In the genomic region with DNA sequence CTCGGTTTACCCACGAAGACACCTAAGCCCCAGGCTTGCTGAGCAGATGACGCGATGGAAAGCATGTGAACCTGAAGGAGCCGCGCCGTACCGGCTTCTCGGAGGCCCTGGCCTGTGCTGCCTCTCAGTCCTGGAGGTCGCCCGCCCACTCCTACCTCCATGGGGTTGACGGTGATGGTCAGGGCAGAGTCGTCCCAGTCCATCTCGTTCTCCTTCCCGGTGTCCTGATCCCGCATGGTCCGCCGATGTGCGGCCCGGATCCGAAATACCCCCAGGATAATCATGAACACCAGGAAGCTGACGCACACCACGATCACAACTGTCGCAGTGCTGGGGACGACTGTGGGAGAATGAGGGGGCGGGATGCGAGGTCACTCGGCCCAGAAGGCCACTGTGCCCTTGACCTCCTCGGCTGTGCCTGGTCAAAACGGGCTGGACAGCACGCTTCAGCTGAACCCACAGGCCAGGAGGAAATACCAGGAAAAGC, we compare ENCODE assay signal across 21 cellular contexts.
DNase-seq lines count a peak whose midpoint lies in the region; ATAC-seq and TF ChIP-seq lines count a peak whose summit lies in the region.
"Had no signal": no experiment of that assay in that cellular context is flagged by ENCODE, and none has a peak within 500 bp of the region (broad histone marks: within the 10 kb centered on the region; RNA-seq: fewer than 3 reads in every experiment).

No MANE protein-coding gene starts in this region.

- no peak overlapping the region for H3K4me3 ChIP-seq in BE2C (ENCODE audit: low read depth, low read length)
- H3K4me3 ChIP-seq in Caco-2 (ENCODE audit: low read depth, low read length): no peak overlapping the region
- H3K4me3 ChIP-seq: cardiac muscle cell, pancreas, smooth muscle cell, uterus had no signal

- no peak for TF ChIP-seq CTCF in BE2C (IDR thresholded peaks at IDR 0.05; ENCODE audit: low read depth, low read length)
- TF ChIP-seq CTCF in Caco-2 (IDR thresholded peaks at IDR 0.05; ENCODE audit: insufficient read depth in 1 of 2, low read depth in 1 of 2, low read length in 1 of 2, severe bottlenecking in 1 of 2, unreplicated experiment in 1 of 2): no peak

- peaks cover 68% of the 10 kb centered on the region for H3K4me1 Mint-ChIP-seq in activated T-cell treated with anti-CD3 and anti-CD28 coated beads, Interleukin-2, amount 50 U/mL, for 24 hours (ENCODE audit: low read depth)
- H3K4me1 Mint-ChIP-seq in T-cell (peaks cover 70 to 76% (median 71%) of the 10 kb centered on the region in 3 donors), Caco-2 (ENCODE audit: low read depth, unreplicated experiment) (no peaks in the 10 kb centered on the region)
- H3K4me1 Mint-ChIP-seq in dendritic cell treated with granulocyte-macrophage colony-stimulating factor and Interleukin-4, amounts not matched to agents 40 ng/mL and 50 ng/mL, for 4 days (ENCODE audit: low read depth): peaks cover 37% of the 10 kb centered on the region
- H3K4me1 Mint-ChIP-seq in stimulated activated effector memory CD8-positive, alpha-beta T cell treated with anti-CD3 and anti-CD28 coated beads, Interleukin-12 subunit alpha, Interleukin-12 subunit beta, amount 100 ng/mL, for 72 hours: peaks cover 71% of the 10 kb centered on the region

- H3K36me3 ChIP-seq in BE2C (peaks cover 20% of the 10 kb centered on the region), Caco-2 (ENCODE audit: control insufficient read depth, insufficient read depth, low read length) (peaks cover 4% of the 10 kb centered on the region)
- H3K36me3 ChIP-seq: uterus had no signal

- intact Hi-C loops in dendritic cell treated with granulocyte-macrophage colony-stimulating factor and Interleukin-4, amounts not matched to agents 40 ng/mL and 50 ng/mL, for 4 days (cut with micrococcal nuclease): no loop called here
- intact Hi-C loops in Caco-2 (cut with micrococcal nuclease; ENCODE audit: unreplicated experiment): no loop called here

- no peaks in the 10 kb centered on the region for H3K4me1 ChIP-seq in BE2C
- H3K4me1 ChIP-seq in Caco-2: no peaks in the 10 kb centered on the region
- H3K4me1 ChIP-seq: pancreas, uterus had no signal

- peaks cover 96% of the 10 kb centered on the region for H3K36me3 Mint-ChIP-seq in activated T-cell treated with anti-CD3 and anti-CD28 coated beads, Interleukin-2, amount 50 U/mL, for 24 hours (ENCODE audit: low read depth)
- peaks cover 56% of the 10 kb centered on the region for H3K36me3 Mint-ChIP-seq in T-cell
- peaks cover 100% of the 10 kb centered on the region for H3K36me3 Mint-ChIP-seq in dendritic cell treated with granulocyte-macrophage colony-stimulating factor and Interleukin-4, amounts not matched to agents 40 ng/mL and 50 ng/mL, for 4 days (ENCODE audit: low read depth)
- peaks cover 100% of the 10 kb centered on the region for H3K36me3 Mint-ChIP-seq in stimulated activated effector memory CD8-positive, alpha-beta T cell treated with anti-CD3 and anti-CD28 coated beads, Interleukin-12 subunit alpha, Interleukin-12 subunit beta, amount 100 ng/mL, for 72 hours
- peaks cover 70% of the 10 kb centered on the region for H3K36me3 Mint-ChIP-seq in Caco-2 (ENCODE audit: insufficient read depth, unreplicated experiment)

- H3K4me3 Mint-ChIP-seq in activated T-cell treated with anti-CD3 and anti-CD28 coated beads, Interleukin-2, amount 50 U/mL, for 24 hours: no peak overlapping the region
- H3K4me3 Mint-ChIP-seq in T-cell: peak overlapping the region in 1 of 3 donors; percentile 76
- no peak overlapping the region for H3K4me3 Mint-ChIP-seq in dendritic cell treated with granulocyte-macrophage colony-stimulating factor and Interleukin-4, amounts not matched to agents 40 ng/mL and 50 ng/mL, for 4 days
- no peak overlapping the region for H3K4me3 Mint-ChIP-seq in stimulated activated effector memory CD8-positive, alpha-beta T cell treated with anti-CD3 and anti-CD28 coated beads, Interleukin-12 subunit alpha, Interleukin-12 subunit beta, amount 100 ng/mL, for 72 hours
- H3K4me3 Mint-ChIP-seq in Caco-2 (ENCODE audit: unreplicated experiment): no peak overlapping the region

- no peaks in the 10 kb centered on the region for H3K9me3 ChIP-seq in BE2C
- H3K9me3 ChIP-seq in Caco-2: no peaks in the 10 kb centered on the region
- H3K9me3 ChIP-seq: pancreas, uterus had no signal

- H3K27me3 ChIP-seq in BE2C (no peaks in the 10 kb centered on the region), Caco-2 (replicated peaks; ENCODE audit: control insufficient read depth, insufficient read depth, low read length) (no peaks in the 10 kb centered on the region)
- H3K27me3 ChIP-seq: cardiac muscle cell, pancreas, uterus had no signal

- DNase-seq in activated T-cell treated with anti-CD3 and anti-CD28 coated beads, Interleukin-2, amount 50 U/mL, for 24 hours: no peak
- DNase-seq in activated T-cell treated with anti-CD3 and anti-CD28 coated beads for 4 hours: no peak
- no peak for DNase-seq in T-cell
- DNase-seq in stimulated activated effector memory CD8-positive, alpha-beta T cell treated with anti-CD3 and anti-CD28 coated beads, Interleukin-12 subunit alpha, Interleukin-12 subunit beta, amount 100 ng/mL, for 72 hours (ENCODE audit: low spot score in 2 of 2): no peak
- DNase-seq in BE2C: no peak
- DNase-seq in Caco-2: no peak
- DNase-seq in NCI-H2171 treated with DMSO at 0.1 percent for 48 hours (lab: John Stamatoyannopoulos, UW): no peak
- DNase-seq: activated CD8-positive, alpha-beta memory T cell treated with anti-CD3 and anti-CD28 coated beads, Interleukin-2, amount 50 U/mL, for 48 hours; COR-L47; kidney glomerular epithelial cell; NCI-H1105; NCI-H2171; NCI-H774; stimulated activated naive CD4-positive, alpha-beta T cell treated with Interleukin-2 at 50 U/mL for 16 hours; uterus had no signal

- POLR2A ChIA-PET in T-cell (lab: Charles Lee) (no interaction called here), Caco-2 (lab: Charles Lee) (no interaction called here)

- H3K27me3 Mint-ChIP-seq in activated T-cell treated with anti-CD3 and anti-CD28 coated beads, Interleukin-2, amount 50 U/mL, for 24 hours: no peaks in the 10 kb centered on the region
- H3K27me3 Mint-ChIP-seq in T-cell (no peaks in the 10 kb centered on the region), Caco-2 (ENCODE audit: insufficient read depth, unreplicated experiment) (no peaks in the 10 kb centered on the region)
- H3K27me3 Mint-ChIP-seq in dendritic cell treated with granulocyte-macrophage colony-stimulating factor and Interleukin-4, amounts not matched to agents 40 ng/mL and 50 ng/mL, for 4 days: no peaks in the 10 kb centered on the region

- no peaks in the 10 kb centered on the region for H3K9me3 Mint-ChIP-seq in activated T-cell treated with anti-CD3 and anti-CD28 coated beads, Interleukin-2, amount 50 U/mL, for 24 hours
- H3K9me3 Mint-ChIP-seq in T-cell (no peaks in the 10 kb centered on the region), Caco-2 (ENCODE audit: unreplicated experiment) (no peaks in the 10 kb centered on the region)
- H3K9me3 Mint-ChIP-seq in dendritic cell treated with granulocyte-macrophage colony-stimulating factor and Interleukin-4, amounts not matched to agents 40 ng/mL and 50 ng/mL, for 4 days: no peaks in the 10 kb centered on the region
- H3K9me3 Mint-ChIP-seq in stimulated activated effector memory CD8-positive, alpha-beta T cell treated with anti-CD3 and anti-CD28 coated beads, Interleukin-12 subunit alpha, Interleukin-12 subunit beta, amount 100 ng/mL, for 72 hours: no peaks in the 10 kb centered on the region

- CTCF ChIA-PET in T-cell (lab: Charles Lee) (no interaction called here), Caco-2 (lab: Charles Lee) (no interaction called here)

- BruUV-seq in Caco-2 (replicated peaks; lab: Mats Ljungman, UMichigan): no TSS peak

- no peak for ATAC-seq in T-cell (replicated peaks in 1 of 4)
- no peak for ATAC-seq in stimulated activated effector memory CD8-positive, alpha-beta T cell treated with anti-CD3 and anti-CD28 coated beads, Interleukin-12 subunit alpha, Interleukin-12 subunit beta, amount 100 ng/mL, for 72 hours
- ATAC-seq: Panc1, SK-N-SH treated with all-trans-retinoic acid at 6 μM for 48 hours had no signal

- peak overlapping the region; percentile 88 for H3K27ac Mint-ChIP-seq in activated T-cell treated with anti-CD3 and anti-CD28 coated beads, Interleukin-2, amount 50 U/mL, for 24 hours
- H3K27ac Mint-ChIP-seq in T-cell: peak overlapping the region; percentile 86 to 93
- H3K27ac Mint-ChIP-seq in dendritic cell treated with granulocyte-macrophage colony-stimulating factor and Interleukin-4, amounts not matched to agents 40 ng/mL and 50 ng/mL, for 4 days: peak overlapping the region; percentile 65
- H3K27ac Mint-ChIP-seq in stimulated activated effector memory CD8-positive, alpha-beta T cell treated with anti-CD3 and anti-CD28 coated beads, Interleukin-12 subunit alpha, Interleukin-12 subunit beta, amount 100 ng/mL, for 72 hours: peak overlapping the region; percentile 90
- no peak overlapping the region for H3K27ac Mint-ChIP-seq in Caco-2 (ENCODE audit: unreplicated experiment)
